ENCODE assay signal across 27 cellular contexts in genomic region chr6:157483770-157484169, GRCh38.
"Had no signal": no experiment of that assay in that cellular context is flagged by ENCODE, and none has a peak within 500 bp of the region (broad histone marks: within the 10 kb centered on the region; RNA-seq: fewer than 3 reads in every experiment).

No MANE protein-coding gene starts in this region.

- DNase-seq: colonic mucosa; cortex of kidney; dermis blood vessel endothelial cell; dorsolateral prefrontal cortex; effector CD4-positive, alpha-beta T cell; effector CD8-positive, alpha-beta T cell; effector memory CD4-positive, alpha-beta T cell; effector memory CD8-positive, alpha-beta T cell; endodermal cell; erythroblast; esophagus squamous epithelium; foreskin fibroblast; foreskin keratinocyte; foreskin melanocyte; gastrocnemius medialis; glutamatergic neuron; head of caudate nucleus; heart left ventricle; heart right ventricle had no signal

- H3K27ac ChIP-seq: colonic mucosa, coronary artery, dorsolateral prefrontal cortex, epithelial cell of prostate, esophagus muscularis mucosa, esophagus squamous epithelium, foreskin keratinocyte, gastrocnemius medialis, gastroesophageal sphincter, heart left ventricle, heart right ventricle, hepatocyte had no signal

- H3K9me3 Mint-ChIP-seq: dendritic cell treated with granulocyte-macrophage colony-stimulating factor and Interleukin-4, amounts not matched to agents 40 ng/mL and 50 ng/mL, for 4 days; effector memory CD8-positive, alpha-beta T cell had no signal

- H3K4me3 Mint-ChIP-seq: dendritic cell treated with granulocyte-macrophage colony-stimulating factor and Interleukin-4, amounts not matched to agents 40 ng/mL and 50 ng/mL, for 4 days; effector memory CD8-positive, alpha-beta T cell; endodermal cell had no signal

- H3K9me3 ChIP-seq: colonic mucosa, esophagus muscularis mucosa, esophagus squamous epithelium, gastrocnemius medialis, gastroesophageal sphincter, heart left ventricle, heart right ventricle had no signal

- H3K27me3 Mint-ChIP-seq: effector memory CD8-positive, alpha-beta T cell had no signal

- FAIRE-seq: endothelial cell of umbilical vein had no signal

- H3K79me2 ChIP-seq: hepatocyte had no signal

- H3K27ac Mint-ChIP-seq: dendritic cell treated with granulocyte-macrophage colony-stimulating factor and Interleukin-4, amounts not matched to agents 40 ng/mL and 50 ng/mL, for 4 days; effector memory CD8-positive, alpha-beta T cell; endodermal cell had no signal

- H3K27me3 ChIP-seq: colonic mucosa, dorsolateral prefrontal cortex, esophagus muscularis mucosa, foreskin keratinocyte, gastrocnemius medialis, gastroesophageal sphincter, heart left ventricle, heart right ventricle, hepatocyte had no signal

- H3K4me2 ChIP-seq: hepatocyte had no signal

- H3K4me1 ChIP-seq: colonic mucosa, gastrocnemius medialis, gastroesophageal sphincter had no signal

- H2AFZ ChIP-seq: hepatocyte had no signal

- H3K36me3 ChIP-seq: colonic mucosa, esophagus muscularis mucosa, esophagus squamous epithelium, gastrocnemius medialis, gastroesophageal sphincter, heart left ventricle, heart right ventricle had no signal

- ATAC-seq: effector memory CD8-positive, alpha-beta T cell; esophagus mucosa; foreskin keratinocyte; gastrocnemius medialis; gastroesophageal sphincter; heart left ventricle; heart right ventricle had no signal

- H3K4me3 ChIP-seq: colonic mucosa, coronary artery, dorsolateral prefrontal cortex, esophagus muscularis mucosa, esophagus squamous epithelium, gastrocnemius medialis, gastroesophageal sphincter, heart left ventricle, heart right ventricle, hepatocyte had no signal
